25 cellular contexts compared by ENCODE assay signal in genomic region chr9:123286324-123286723, GRCh38.
"Had no signal": no experiment of that assay in that cellular context is flagged by ENCODE, and none has a peak within 500 bp of the region (broad histone marks: within the 10 kb centered on the region; RNA-seq: fewer than 3 reads in every experiment).

No MANE protein-coding gene starts in this region.

- FAIRE-seq: urothelium cell line had no signal

- DNase-seq: stimulated activated CD4-positive, alpha-beta T cell treated with anti-CD3 and anti-CD28 coated beads, Interleukin-2, amount 100 ng/mL, for 48 hours; stimulated activated CD4-positive, alpha-beta T cell treated with anti-CD3 and anti-CD28 coated beads, Interleukin-4, amount 100 ng/mL, for 1 hour; stimulated activated CD4-positive, alpha-beta T cell treated with anti-CD3 and anti-CD28 coated beads, Interleukin-4, amount 100 ng/mL, for 24 hours; stimulated activated CD4-positive, alpha-beta T cell treated with anti-CD3 and anti-CD28 coated beads, Interleukin-4, amount 100 ng/mL, for 4 hours; stimulated activated CD8-positive, alpha-beta memory T cell treated with anti-CD3 and anti-CD28 coated beads, Interleukin-4, amount 100 ng/mL, for 48 hours; stimulated activated naive B cell treated with anti-CD40 and anti-IgM and Interleukin-4, amounts not matched to agents 10 μg/mL and 1 μg/mL and 100 μg/mL, for 72 hours; stimulated activated naive CD4-positive, alpha-beta T cell; stimulated activated naive CD4-positive, alpha-beta T cell treated with Interleukin-2 at 50 U/mL for 16 hours; stimulated activated naive CD8-positive, alpha-beta T cell treated with anti-CD3 and anti-CD28 coated beads, Interleukin-15, amount 100 ng/mL, for 72 hours; stimulated activated naive CD8-positive, alpha-beta T cell treated with anti-CD3 and anti-CD28 coated beads, Interleukin-15, Interleukin-2, amounts not matched to agents 100 U/mL and 50 U/mL, for 24 hours; stomach; substantia nigra; testis; thyroid gland; tibial artery; transverse colon; trophoblast cell; upper lobe of left lung; upper lobe of right lung; uterus had no signal

- H3K27ac ChIP-seq: stomach, suprapubic skin, testis, thoracic aorta, thyroid gland, tibial artery, tibial nerve, transverse colon, upper lobe of left lung, upper lobe of right lung, uterus, vagina had no signal

- H3K9me3 ChIP-seq: stomach, suprapubic skin, testis, thoracic aorta, thyroid gland, tibial artery, tibial nerve, transverse colon, upper lobe of left lung, upper lobe of right lung, uterus, vagina had no signal

- H3K27me3 ChIP-seq: stomach, testis, thyroid gland, tibial nerve, transverse colon, upper lobe of left lung, upper lobe of right lung, uterus, vagina had no signal

- H3K4me3 ChIP-seq: stomach, suprapubic skin, testis, thoracic aorta, thyroid gland, tibial artery, tibial nerve, transverse colon, upper lobe of left lung, upper lobe of right lung, uterus, vagina had no signal

- H3K36me3 ChIP-seq: stomach, suprapubic skin, thoracic aorta, thyroid gland, tibial artery, tibial nerve, transverse colon, upper lobe of left lung, upper lobe of right lung, uterus, vagina had no signal

- H3K4me1 ChIP-seq: suprapubic skin, testis, tibial artery, tibial nerve, upper lobe of right lung, uterus, vagina had no signal
